In genomic region chr3:99730870-99731269, GRCh38 we compare ENCODE assay signal across 28 cellular contexts.
"Had no signal": no experiment of that assay in that cellular context is flagged by ENCODE, and none has a peak within 500 bp of the region (broad histone marks: within the 10 kb centered on the region; RNA-seq: fewer than 3 reads in every experiment).

No MANE protein-coding gene starts in this region.

- H3K4me1 Mint-ChIP-seq: mesothelial cell of epicardium; naive thymus-derived CD4-positive, alpha-beta T cell had no signal

- H3K4me3 ChIP-seq: adrenal gland, ascending aorta, gastrocnemius medialis, hepatocyte, psoas muscle, spleen, vagina had no signal

- H3K27ac Mint-ChIP-seq: activated naive CD8-positive, alpha-beta T cell; activated T-cell treated with anti-CD3 and anti-CD28 coated beads, Interleukin-2, amount 50 U/mL, for 72 hours; dendritic cell treated with granulocyte-macrophage colony-stimulating factor and Interleukin-4, amounts not matched to agents 40 ng/mL and 50 ng/mL, for 4 days; endodermal cell; mesothelial cell of epicardium; naive thymus-derived CD4-positive, alpha-beta T cell; type B pancreatic cell had no signal

- DNase-seq: activated CD4-positive, alpha-beta T cell treated with anti-CD3 and anti-CD28 coated beads for 4 hours; activated CD4-positive, alpha-beta T cell treated with anti-CD3 and anti-CD28 coated beads, Interleukin-2, amount 50 U/mL, for 4 hours; activated naive CD4-positive, alpha-beta T cell; activated T-cell treated with anti-CD3 and anti-CD28 coated beads for 4 hours; activated T-cell treated with anti-CD3 and anti-CD28 coated beads, Interleukin-2, amount 50 U/mL, for 72 hours; adrenal gland; brain microvascular endothelial cell; caudate nucleus; endodermal cell; gastrocnemius medialis; glutamatergic neuron; left cardiac atrium; mammary epithelial cell; naive thymus-derived CD4-positive, alpha-beta T cell; psoas muscle; spleen; stimulated activated naive CD8-positive, alpha-beta T cell treated with anti-CD3 and anti-CD28 coated beads, Interleukin-15, Interleukin-2, amounts not matched to agents 100 U/mL and 50 U/mL, for 24 hours; substantia nigra had no signal

- H3K4me1 ChIP-seq: adrenal gland, ascending aorta, gastrocnemius medialis, parathyroid adenoma, psoas muscle, spleen, vagina had no signal

- H2AFZ ChIP-seq: hepatocyte, parathyroid adenoma had no signal

- H3K4me2 ChIP-seq: hepatocyte had no signal

- H3K79me2 ChIP-seq: hepatocyte, parathyroid adenoma had no signal

- H3K9me3 ChIP-seq: adrenal gland, ascending aorta, gastrocnemius medialis, psoas muscle, vagina had no signal

- ATAC-seq: esophagus mucosa; gastrocnemius medialis; left cardiac atrium; naive thymus-derived CD4-positive, alpha-beta T cell; psoas muscle; stimulated activated naive CD8-positive, alpha-beta T cell treated with anti-CD3 and anti-CD28 coated beads, Interleukin-15, Interleukin-2, amounts not matched to agents 100 U/mL and 50 U/mL, for 24 hours had no signal

- H3K27ac ChIP-seq: adrenal gland, ascending aorta, brain microvascular endothelial cell, gastrocnemius medialis, hepatocyte, parathyroid adenoma, psoas muscle, spleen, vagina, VCaP had no signal

- H3K27me3 ChIP-seq: adrenal gland, ascending aorta, brain microvascular endothelial cell, gastrocnemius medialis, hepatocyte, spleen, vagina had no signal

- H3K27me3 Mint-ChIP-seq: dendritic cell treated with granulocyte-macrophage colony-stimulating factor and Interleukin-4, amounts not matched to agents 40 ng/mL and 50 ng/mL, for 4 days had no signal

- H3K9ac ChIP-seq: parathyroid adenoma had no signal

- H3K4me3 Mint-ChIP-seq: activated naive CD8-positive, alpha-beta T cell; activated T-cell treated with anti-CD3 and anti-CD28 coated beads, Interleukin-2, amount 50 U/mL, for 72 hours; dendritic cell treated with granulocyte-macrophage colony-stimulating factor and Interleukin-4, amounts not matched to agents 40 ng/mL and 50 ng/mL, for 4 days; endodermal cell; mesothelial cell of epicardium; naive thymus-derived CD4-positive, alpha-beta T cell; type B pancreatic cell had no signal

- H3K36me3 ChIP-seq: adrenal gland, gastrocnemius medialis, spleen, vagina had no signal

- H3K9me3 Mint-ChIP-seq: activated T-cell treated with anti-CD3 and anti-CD28 coated beads, Interleukin-2, amount 50 U/mL, for 72 hours; dendritic cell treated with granulocyte-macrophage colony-stimulating factor and Interleukin-4, amounts not matched to agents 40 ng/mL and 50 ng/mL, for 4 days; mesothelial cell of epicardium; type B pancreatic cell had no signal
